In genomic region chr7:91050677-91051076, GRCh38 we compare ENCODE assay signal across 11 cellular contexts.
DNase-seq lines count a peak whose midpoint lies in the region; ATAC-seq and TF ChIP-seq lines count a peak whose summit lies in the region.
"Had no signal": no experiment of that assay in that cellular context is flagged by ENCODE, and none has a peak within 500 bp of the region (broad histone marks: within the 10 kb centered on the region; RNA-seq: fewer than 3 reads in every experiment).

No MANE protein-coding gene starts in this region.

- ATAC-seq in GM19035 (IDR thresholded peaks at IDR 0.05; ENCODE audit: unreplicated experiment) (peak; percentile 85), HG03025 (IDR thresholded peaks at IDR 0.05; ENCODE audit: low FRiP score, unreplicated experiment) (peak; percentile 74), psoas muscle (no peak)

- peaks cover 7% of the 10 kb centered on the region for H3K27me3 ChIP-seq in H7 (ENCODE audit: control insufficient read depth, insufficient read depth, low read length)
- H3K27me3 ChIP-seq in psoas muscle (ENCODE audit: insufficient read depth in 3 of 3, low read length in 2 of 3): no peaks in the 10 kb centered on the region
- H3K27me3 ChIP-seq: BLaER1 treated with 17β-estradiol and CSF1 and Interleukin-3, amounts not matched to agents 10 nM and 100 nM had no signal

- no peaks in the 10 kb centered on the region for H3K36me3 Mint-ChIP-seq in CD14-positive monocyte

- DNase-seq in CD14-positive monocyte (ENCODE audit: low spot score) (no peak), RPMI7951 (ENCODE audit: low read depth) (peak; percentile 30), H7 (no peak), psoas muscle (no peak), mesenteric fat pad (ENCODE audit: low spot score) (no peak)
- no peak for DNase-seq in activated effector memory CD4-positive, alpha-beta T cell treated with Interleukin-2 at 50 U/mL for 16 hours
- DNase-seq: activated T-cell treated with anti-CD3 and anti-CD28 coated beads, Interleukin-2, amount 50 U/mL, for 48 hours had no signal

- H3K9me3 Mint-ChIP-seq in CD14-positive monocyte: peaks cover 0 to 2% (median 0%) of the 10 kb centered on the region in 7 donors

- H3K4me1 Mint-ChIP-seq in CD14-positive monocyte: peaks cover 8% of the 10 kb centered on the region

- H3K4me3 Mint-ChIP-seq in CD14-positive monocyte: peak overlapping the region; percentile 68 to 86

- H3K4me3 ChIP-seq in H7 (ENCODE audit: insufficient read depth, low read depth, low read length) (no peak overlapping the region), psoas muscle (no peak overlapping the region)
- H3K4me3 ChIP-seq: BLaER1 treated with 17β-estradiol and CSF1 and Interleukin-3, amounts not matched to agents 10 nM and 100 nM had no signal

- H3K27me3 Mint-ChIP-seq in CD14-positive monocyte (ENCODE audit: low read depth in 3 of 3): no peaks in the 10 kb centered on the region

- WGBS in psoas muscle, 3 donors: 70 to 83% (median 75%) methylated on average over 2 of the region's 2 CpGs

- peak overlapping the region; percentile 35 to 81 (median 73) for H3K27ac Mint-ChIP-seq in CD14-positive monocyte

- no peak overlapping the region for H3K27ac ChIP-seq in psoas muscle
- H3K27ac ChIP-seq: HL-60 had no signal

- H3K36me3 ChIP-seq in H7 (replicated peaks; ENCODE audit: control insufficient read depth, insufficient read depth, low read length) (no peaks in the 10 kb centered on the region), psoas muscle (ENCODE audit: insufficient read depth in 1 of 2, low read depth in 1 of 2) (no peaks in the 10 kb centered on the region)

- intact Hi-C loops in CD14-positive monocyte (cut with micrococcal nuclease): no loop called here
- intact Hi-C loops in psoas muscle (cut with DNase I): no loop called here

- no peaks in the 10 kb centered on the region for H3K4me1 ChIP-seq in psoas muscle
- H3K4me1 ChIP-seq: BLaER1 treated with 17β-estradiol and CSF1 and Interleukin-3, amounts not matched to agents 10 nM and 100 nM had no signal

- H3K9me3 ChIP-seq in psoas muscle: peaks cover 1% of the 10 kb centered on the region

- TF ChIP-seq CTCF in CD14-positive monocyte (IDR thresholded peaks at IDR 0.05) (no peak), psoas muscle (IDR thresholded peaks at IDR 0.05) (no peak)

Comparison
In these comparisons a context has a peak if more than half of its experiments do, and no peak if none do; other contexts are left out.
1. ATAC-seq: peak in GM19035 (single experiment) and HG03025 (single experiment); none in psoas muscle (0 of 4).